In genomic region chrX:27186671-27187070, GRCh38 we compare ENCODE assay signal across 9 cellular contexts.
DNase-seq lines count a peak whose midpoint lies in the region; ATAC-seq and TF ChIP-seq lines count a peak whose summit lies in the region.
"Had no signal": no experiment of that assay in that cellular context is flagged by ENCODE, and none has a peak within 500 bp of the region (broad histone marks: within the 10 kb centered on the region; RNA-seq: fewer than 3 reads in every experiment).

No MANE protein-coding gene starts in this region.

- 0 out of 2 replicates have a peak overlapping the region, but pooled peaks have one; percentile 74 for H2AFZ ChIP-seq in Karpas-422 (ENCODE audit: low read length)

- TF ChIP-seq POLR2A in erythroblast (IDR thresholded peaks at IDR 0.05; ENCODE audit: low read length) (no peak), prostate gland (IDR thresholded peaks at IDR 0.05) (no peak)

- H3K36me3 ChIP-seq in BE2C (no peaks in the 10 kb centered on the region), Karpas-422 (ENCODE audit: insufficient read depth, low read length) (no peaks in the 10 kb centered on the region), SK-N-MC (ENCODE audit: insufficient read depth, low read length) (no peaks in the 10 kb centered on the region), prostate gland (no peaks in the 10 kb centered on the region)
- H3K36me3 ChIP-seq: SJSA1 had no signal

- no peak overlapping the region for H3K9ac ChIP-seq in Karpas-422 (ENCODE audit: low read length)
- no peak overlapping the region for H3K9ac ChIP-seq in SK-N-MC (ENCODE audit: insufficient read length)

- peak; percentile 69 for TF ChIP-seq CTCF in BE2C (IDR thresholded peaks at IDR 0.05; ENCODE audit: low read depth, low read length)
- peak; percentile 68 for TF ChIP-seq CTCF in GM10266 (IDR thresholded peaks at IDR 0.05; ENCODE audit: control insufficient read depth, insufficient read depth, low read depth, missing control alignments)
- TF ChIP-seq CTCF in prostate gland (IDR thresholded peaks at IDR 0.05) = peak in 3 of 4 experiments; percentile 26 to 45 (median 33)

- intact Hi-C loops in prostate gland (cut with DNase I) = no loop called here

- no peaks in the 10 kb centered on the region for H3K9me2 ChIP-seq in Karpas-422 (replicated peaks; ENCODE audit: insufficient read depth, low read length)

- H3K4me3 ChIP-seq in BE2C (ENCODE audit: low read depth, low read length) (no peak overlapping the region), Karpas-422 (ENCODE audit: low read length) (no peak overlapping the region), SK-N-MC (no peak overlapping the region), prostate gland (no peak overlapping the region)
- H3K4me3 ChIP-seq: SJSA1 had no signal

- H3K79me2 ChIP-seq in Karpas-422 (ENCODE audit: low read length) = no peaks in the 10 kb centered on the region

- H3K27me3 ChIP-seq in BE2C (no peaks in the 10 kb centered on the region), Karpas-422 (ENCODE audit: low read length) (no peaks in the 10 kb centered on the region), prostate gland (replicated peaks; ENCODE audit: insufficient read depth) (no peaks in the 10 kb centered on the region)
- H3K27me3 ChIP-seq: SJSA1 had no signal

- DNase-seq in BE2C = no peak
- DNase-seq in GM10266 (ENCODE audit: extremely low spot score) = peak; percentile 6
- DNase-seq in Karpas-422 = peak; percentile 84
- DNase-seq in SK-N-MC (ENCODE audit: low read depth, low spot score) = peak; percentile 10
- DNase-seq in erythroblast (lab: John Stamatoyannopoulos, UW) = peak; percentile 19 to 43
- DNase-seq in prostate gland (ENCODE audit: low spot score) = no peak
- DNase-seq in hepatic stellate cell (ENCODE audit: low spot score) = no peak

- no peak overlapping the region for H3K4me2 ChIP-seq in Karpas-422 (ENCODE audit: low read depth, low read length, poor library complexity, severe bottlenecking)

- H3K27ac ChIP-seq in Karpas-422 (ENCODE audit: low read length) (no peak overlapping the region), SK-N-MC (no peak overlapping the region), prostate gland (no peak overlapping the region)
- H3K27ac ChIP-seq: SJSA1 had no signal

- H3K4me1 ChIP-seq in BE2C = no peaks in the 10 kb centered on the region
- no peaks in the 10 kb centered on the region for H3K4me1 ChIP-seq in Karpas-422 (ENCODE audit: low read length)
- H3K4me1 ChIP-seq in prostate gland (replicated peaks) = no peaks in the 10 kb centered on the region
- H3K4me1 ChIP-seq: SJSA1 had no signal

- H3K9me3 ChIP-seq in BE2C (no peaks in the 10 kb centered on the region), Karpas-422 (ENCODE audit: low read length) (peaks cover 4% of the 10 kb centered on the region; the same call in 1 of the 2 replicates), SK-N-MC (ENCODE audit: low read depth, low read length) (no peaks in the 10 kb centered on the region), prostate gland (no peaks in the 10 kb centered on the region)
- H3K9me3 ChIP-seq: SJSA1 had no signal

- 21% methylated on average over 5 of the region's 5 CpGs for whole genome bisulfite sequencing in prostate gland

- no peaks in the 10 kb centered on the region for H4K20me1 ChIP-seq in Karpas-422 (ENCODE audit: insufficient read depth, low read depth, low read length)

- no peak for ATAC-seq in GM21390 (IDR thresholded peaks at IDR 0.05; ENCODE audit: unreplicated experiment)

Comparison
In these comparisons a context has a peak if more than half of its experiments do, and no peak if none do; other contexts are left out.
1. DNase-seq: peak in GM10266 (single experiment), Karpas-422 (single experiment), SK-N-MC (single experiment) and erythroblast (2 of 2); none in BE2C (single experiment), prostate gland (single experiment) and hepatic stellate cell (single experiment).
2. Peak in every context shown above with its lines, with median percentiles within 50 percentile points of each other: CTCF ChIP-seq.